ENCODE assay signal across 9 cellular contexts in the genomic region with DNA sequence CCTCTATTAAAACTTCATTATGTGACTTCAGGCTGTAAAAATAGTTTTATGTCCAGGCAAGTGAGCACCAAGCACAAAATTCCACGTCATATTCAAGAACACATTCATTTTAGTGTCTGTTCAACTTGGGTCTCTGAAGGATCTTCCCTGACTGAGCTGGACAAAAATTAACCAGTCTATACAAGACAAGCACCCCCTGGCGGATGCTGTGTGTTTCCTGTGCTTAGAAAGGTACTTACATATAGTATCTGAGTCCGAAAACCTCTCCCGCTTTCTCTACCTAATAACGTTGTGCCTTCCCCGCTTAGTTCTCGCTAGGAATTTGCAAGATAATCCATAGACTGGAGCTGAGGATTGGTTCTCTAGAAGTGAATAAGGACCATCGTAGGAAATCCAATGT.
DNase-seq lines count a peak whose midpoint lies in the region; ATAC-seq and TF ChIP-seq lines count a peak whose summit lies in the region.
"Had no signal": no experiment of that assay in that cellular context is flagged by ENCODE, and none has a peak within 500 bp of the region (broad histone marks: within the 10 kb centered on the region; RNA-seq: fewer than 3 reads in every experiment).

No MANE protein-coding gene starts in this region.

- H3K9me3 Mint-ChIP-seq in immature natural killer cell: peaks cover 0 to 21% (median 4%) of the 10 kb centered on the region in 6 donors

- DNase-seq in SK-MEL-5 (ENCODE audit: low read depth, low spot score): peak; percentile 83
- peak; percentile 29 for DNase-seq in kidney tubule cell (ENCODE audit: low spot score)
- no peak for DNase-seq in H7
- DNase-seq in immature natural killer cell: no peak
- DNase-seq in GOT3 (lab: John Stamatoyannopoulos, UW): no peak

- TF ChIP-seq CTCF in GM12873 (IDR thresholded peaks at IDR 0.05; ENCODE audit: insufficient read depth, low read depth, low read length, missing control alignments): peak; percentile 54

- no peaks in the 10 kb centered on the region for H3K36me3 Mint-ChIP-seq in immature natural killer cell

- H3K27me3 Mint-ChIP-seq in immature natural killer cell (ENCODE audit: low read depth in 3 of 3): peaks cover 0 to 2% (median 0%) of the 10 kb centered on the region in 3 donors

- H3K27ac Mint-ChIP-seq in immature natural killer cell: no peak overlapping the region

- no peaks in the 10 kb centered on the region for H3K36me3 ChIP-seq in H7 (replicated peaks; ENCODE audit: control insufficient read depth, insufficient read depth, low read length)

- H3K27me3 ChIP-seq in H7 (ENCODE audit: control insufficient read depth, insufficient read depth, low read length): no peaks in the 10 kb centered on the region

- in situ Hi-C loops in SK-MEL-5 (cut with HindIII; ENCODE audit: low pct_unique_long_range_greater_than_20kb, low sequenced_read_pairs): no loop called here

- H3K4me1 Mint-ChIP-seq in immature natural killer cell: no peaks in the 10 kb centered on the region

- ATAC-seq in HG03066 (IDR thresholded peaks at IDR 0.05; ENCODE audit: low read depth, unreplicated experiment): peak; percentile 83
- no peak for ATAC-seq in GM19328 (IDR thresholded peaks at IDR 0.05; ENCODE audit: unreplicated experiment)
- ATAC-seq: K562 had no signal

- H3K4me3 ChIP-seq in H7 (ENCODE audit: insufficient read depth, low read depth, low read length): no peak overlapping the region
- H3K4me3 ChIP-seq: K562 had no signal

- no peak overlapping the region for H3K4me3 Mint-ChIP-seq in immature natural killer cell

Comparison
In these comparisons a context has a peak if more than half of its experiments do, and no peak if none do; other contexts are left out.
1. DNase-seq: peak in SK-MEL-5 (single experiment) and kidney tubule cell (single experiment); none in H7 (single experiment), immature natural killer cell (0 of 3) and GOT3 (single experiment).